16 cellular contexts compared by ENCODE assay signal in the genomic region with DNA sequence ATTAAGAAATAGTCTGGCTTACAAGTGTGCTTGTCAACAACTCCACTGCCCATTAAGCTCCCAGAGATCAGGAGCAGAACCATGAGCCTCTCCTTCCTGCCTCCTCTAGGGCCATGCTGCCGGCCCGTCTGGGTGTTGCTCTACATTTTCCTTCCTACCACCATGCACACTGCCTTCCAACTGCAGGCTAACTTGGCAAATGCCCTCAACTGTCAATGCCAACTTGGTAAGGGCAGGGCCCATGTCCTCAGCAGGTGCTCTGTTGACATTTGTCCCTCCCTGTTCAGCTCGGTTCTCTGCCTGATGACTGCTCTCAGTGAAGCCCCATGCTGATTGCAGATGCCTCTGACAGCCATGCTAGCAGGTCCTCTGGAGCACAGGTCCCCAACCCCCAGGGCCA.
DNase-seq lines count a peak whose midpoint lies in the region; ATAC-seq and TF ChIP-seq lines count a peak whose summit lies in the region.
"Had no signal": no experiment of that assay in that cellular context is flagged by ENCODE, and none has a peak within 500 bp of the region (broad histone marks: within the 10 kb centered on the region; RNA-seq: fewer than 3 reads in every experiment).

No MANE protein-coding gene starts in this region.

- intact Hi-C loops in heart right ventricle (cut with DNase I) (no loop called here), right cardiac atrium (cut with DNase I) (no loop called here)

- H3K4me1 ChIP-seq in SK-N-SH (ENCODE audit: control insufficient read depth in 1 of 2, insufficient read depth in 2 of 2, low read depth in 1 of 2, low read length in 1 of 2), result peaks cover 9 to 90% of the 10 kb centered on the region in 2 experiments; a peak in 2 of 4 replicates
- no peaks in the 10 kb centered on the region for H3K4me1 ChIP-seq in heart right ventricle
- no peaks in the 10 kb centered on the region for H3K4me1 ChIP-seq in right cardiac atrium (ENCODE audit: control insufficient read depth, insufficient read depth, low read length)
- peaks cover 0 to 3% of the 10 kb centered on the region in 2 donors for H3K4me1 ChIP-seq in neuronal stem cell (ENCODE audit: control insufficient read depth in 2 of 2, insufficient read depth in 1 of 2, low read depth in 1 of 2, low read length in 2 of 2)
- H3K4me1 ChIP-seq: BLaER1 had no signal

- H3K9ac ChIP-seq in SK-N-SH (no peak overlapping the region), neuronal stem cell (ENCODE audit: low read depth, low read length, poor library complexity) (no peak overlapping the region)
- H3K9ac ChIP-seq: BLaER1 had no signal

- H3K4me3 ChIP-seq in SK-N-SH (ENCODE audit: low read depth in 2 of 2, low read length in 1 of 2), result no peak overlapping the region
- no peak overlapping the region for H3K4me3 ChIP-seq in heart right ventricle
- H3K4me3 ChIP-seq in right cardiac atrium (ENCODE audit: low read length), result no peak overlapping the region
- peak overlapping the region in 1 of 2 donors; percentile 6 for H3K4me3 ChIP-seq in neuronal stem cell (ENCODE audit: low read length in 2 of 2)
- H3K4me3 ChIP-seq: BLaER1, GM12878 had no signal

- no peak overlapping the region for H3K4me3 Mint-ChIP-seq in T-helper 2 cell treated with Interferon-gamma antibody and Interleukin-4, amounts not matched to agents 5 μg/mL and 100 μg/mL, for 36 hours
- H3K4me3 Mint-ChIP-seq: CD14-positive monocyte; CD4-positive, alpha-beta memory T cell; H9 had no signal

- no peak overlapping the region for H2BK15ac ChIP-seq in neuronal stem cell (ENCODE audit: low read length)

- H3F3A ChIP-seq in SK-N-SH (replicated peaks; ENCODE audit: insufficient read depth), result no peaks in the 10 kb centered on the region

- no peaks in the 10 kb centered on the region for H3K27me3 Mint-ChIP-seq in T-helper 2 cell treated with Interferon-gamma antibody and Interleukin-4, amounts not matched to agents 5 μg/mL and 100 μg/mL, for 36 hours (ENCODE audit: low read depth)

- H4K91ac ChIP-seq in neuronal stem cell (ENCODE audit: low read depth, low read length, poor library complexity), result no peak overlapping the region

- no peak for TF ChIP-seq EP300 in SK-N-SH (IDR thresholded peaks at IDR 0.05; ENCODE audit: borderline replicate concordance in 1 of 2, low read depth in 1 of 2, low read length in 1 of 2)

- ATAC-seq in SK-N-SH treated with all-trans-retinoic acid at 6 μM for 48 hours, result no peak
- ATAC-seq in heart right ventricle, result peak in 6 of 8 donors; percentile 33 to 80 (median 56)
- ATAC-seq in right cardiac atrium, result no peak
- ATAC-seq: GM12878 had no signal

- H3K9me2 ChIP-seq in SK-N-SH, result no peaks in the 10 kb centered on the region

- H3K27me3 ChIP-seq in SK-N-SH (ENCODE audit: insufficient read depth) (peaks cover 28% of the 10 kb centered on the region; the same call in 1 of the 2 replicates), heart right ventricle (peaks cover 0 to 7% (median 0%) of the 10 kb centered on the region in 7 donors), right cardiac atrium (ENCODE audit: control insufficient read depth, insufficient read depth) (no peaks in the 10 kb centered on the region), neuronal stem cell (ENCODE audit: control insufficient read depth in 3 of 3, insufficient read depth in 3 of 3, low read depth in 1 of 3, low read length in 3 of 3) (no peaks in the 10 kb centered on the region)
- H3K27me3 ChIP-seq: BLaER1 had no signal

- H3K27ac ChIP-seq in SK-N-SH (ENCODE audit: low read depth in 2 of 2, low read length in 1 of 2) (peak overlapping the region in 1 of 2 experiments; percentile 100; a peak in 2 of 4 replicates), heart right ventricle (no peak overlapping the region), right cardiac atrium (ENCODE audit: low read length) (no peak overlapping the region), neuronal stem cell (replicated peaks; ENCODE audit: low read length) (no peak overlapping the region)
- H3K27ac ChIP-seq: BLaER1 had no signal

- H3K9me3 Mint-ChIP-seq in T-helper 2 cell treated with Interferon-gamma antibody and Interleukin-4, amounts not matched to agents 5 μg/mL and 100 μg/mL, for 36 hours, result no peaks in the 10 kb centered on the region
- H3K9me3 Mint-ChIP-seq: CD4-positive, alpha-beta memory T cell; H9 had no signal

- no peaks in the 10 kb centered on the region for H3K4me1 Mint-ChIP-seq in T-helper 2 cell treated with Interferon-gamma antibody and Interleukin-4, amounts not matched to agents 5 μg/mL and 100 μg/mL, for 36 hours (ENCODE audit: low read depth)
- H3K4me1 Mint-ChIP-seq: CD14-positive monocyte; CD4-positive, alpha-beta memory T cell had no signal

- no peak overlapping the region for H3K14ac ChIP-seq in neuronal stem cell (ENCODE audit: low read length)

- no peak overlapping the region for H3K27ac Mint-ChIP-seq in T-helper 2 cell treated with Interferon-gamma antibody and Interleukin-4, amounts not matched to agents 5 μg/mL and 100 μg/mL, for 36 hours
- H3K27ac Mint-ChIP-seq: CD14-positive monocyte; CD4-positive, alpha-beta memory T cell had no signal

- H2BK5ac ChIP-seq in neuronal stem cell (ENCODE audit: low read length), result no peak overlapping the region

- H2BK12ac ChIP-seq in neuronal stem cell (ENCODE audit: low read length), result no peak overlapping the region

- H2AK5ac ChIP-seq in neuronal stem cell (ENCODE audit: low read depth, low read length), result no peak overlapping the region

- no peaks in the 10 kb centered on the region for H3K79me1 ChIP-seq in neuronal stem cell (ENCODE audit: low read depth, low read length)

- peak overlapping the region; percentile 33 for H3K18ac ChIP-seq in neuronal stem cell (ENCODE audit: low read length)

- H3K4ac ChIP-seq in neuronal stem cell (ENCODE audit: low read length), result no peak overlapping the region

- POLR2A ChIA-PET in SK-N-SH (lab: Yijun Ruan, JAX), result interaction anchor here (0.8 to 1.5 kb wide), 3 partner anchors 34 to 345 kb away, joined by 3 read pairs; a partner anchor contains a TSS

- no peak for TF ChIP-seq CTCF in SK-N-SH (IDR thresholded peaks at IDR 0.05)
- no peak for TF ChIP-seq CTCF in heart right ventricle (IDR thresholded peaks at IDR 0.05)

- H3K79me2 ChIP-seq in SK-N-SH (ENCODE audit: insufficient read depth), result no peaks in the 10 kb centered on the region

- 47% methylated on average over 3 of the region's 3 CpGs for WGBS in SK-N-SH (ENCODE audit: low lambda C conversion rate)
- WGBS in heart right ventricle, 2 donors, result 15 to 39% methylated on average over 3 of the region's 3 CpGs
- WGBS in right cardiac atrium, result 46% methylated on average over 3 of the region's 3 CpGs
- WGBS in neuronal stem cell (ENCODE audit: extremely low coverage in 2 of 2, insufficient read length in 2 of 2, insufficient replicate concordance in 1 of 2), 2 donors, result no CpG with 5 or more reads among the region's 3 CpGs

- H3K23ac ChIP-seq in neuronal stem cell (ENCODE audit: low read depth, low read length, poor library complexity), result no peak overlapping the region

- CTCF ChIA-PET in SK-N-SH (lab: Yijun Ruan, JAX), result interaction anchor here (0.6 to 2.8 kb wide), 9 partner anchors 14 to 620 kb away, joined by 3 to 14 read pairs (median 4); no protein-coding TSS in a partner anchor

- DNase-seq in SK-N-SH (no peak), heart right ventricle (no peak), right cardiac atrium (no peak), NCI-H69 (lab: John Stamatoyannopoulos, UW) (peak; percentile 28), neuronal stem cell (ENCODE audit: low spot score) (no peak), NCI-H1105 treated with DMSO at 0.1 percent for 48 hours (lab: John Stamatoyannopoulos, UW) (no peak)
- no peak for DNase-seq in T-helper 2 cell treated with Interferon-gamma antibody and Interleukin-4, amounts not matched to agents 5 μg/mL and 100 μg/mL, for 36 hours (ENCODE audit: low spot score)
- DNase-seq: 8988T; CD4-positive, alpha-beta memory T cell; DMS153; DMS79; H9 had no signal

- no peak overlapping the region for H2BK120ac ChIP-seq in neuronal stem cell (ENCODE audit: low read depth, low read length)

- no peaks in the 10 kb centered on the region for H3K36me3 Mint-ChIP-seq in T-helper 2 cell treated with Interferon-gamma antibody and Interleukin-4, amounts not matched to agents 5 μg/mL and 100 μg/mL, for 36 hours (ENCODE audit: low read depth)
- H3K36me3 Mint-ChIP-seq: CD14-positive monocyte; CD4-positive, alpha-beta memory T cell had no signal

- peak overlapping the region; percentile 87 for H4K8ac ChIP-seq in neuronal stem cell (ENCODE audit: low read depth, low read length)

- H2AFZ ChIP-seq in SK-N-SH (ENCODE audit: low read depth), result no peak overlapping the region
- H2AFZ ChIP-seq in neuronal stem cell (ENCODE audit: low read length), result no peak overlapping the region

- no peaks in the 10 kb centered on the region for H4K20me1 ChIP-seq in SK-N-SH (ENCODE audit: insufficient read depth)
- H4K20me1 ChIP-seq: BLaER1 had no signal

- H3K4me2 ChIP-seq in SK-N-SH (no peak overlapping the region), neuronal stem cell (ENCODE audit: insufficient read depth, low read length, poor library complexity, severe bottlenecking) (no peak overlapping the region)
- H3K4me2 ChIP-seq: BLaER1 had no signal

- H3K36me3 ChIP-seq in SK-N-SH (replicated peaks in 1 of 2; ENCODE audit: control insufficient read depth in 1 of 2, insufficient read depth in 2 of 2, low read length in 1 of 2), result peaks cover 0 to 3% of the 10 kb centered on the region in 2 experiments
- no peaks in the 10 kb centered on the region for H3K36me3 ChIP-seq in heart right ventricle
- no peaks in the 10 kb centered on the region for H3K36me3 ChIP-seq in neuronal stem cell (replicated peaks in 1 of 2; ENCODE audit: control insufficient read depth in 2 of 2, insufficient read depth in 2 of 2, low read length in 2 of 2)
- H3K36me3 ChIP-seq: BLaER1 had no signal

- H3K9me3 ChIP-seq in SK-N-SH (no peaks in the 10 kb centered on the region), heart right ventricle (no peaks in the 10 kb centered on the region), right cardiac atrium (ENCODE audit: control insufficient read depth, low read length) (no peaks in the 10 kb centered on the region), neuronal stem cell (replicated peaks in 1 of 2; ENCODE audit: control insufficient read depth in 2 of 2, insufficient read depth in 1 of 2, low read depth in 1 of 2, low read length in 2 of 2) (no peaks in the 10 kb centered on the region)
- H3K9me3 ChIP-seq: BLaER1 had no signal

- peak; percentile 0; the same call in 1 of the 2 replicates for TF ChIP-seq RAD21 in SK-N-SH (IDR thresholded peaks at IDR 0.05; ENCODE audit: low read length)

TF ChIP-seq in SK-N-SH, 30 proteins besides CTCF, POLR2A, EP300 and RAD21 (continues in another document):
- TF ChIP-seq TCF12 (IDR thresholded peaks at IDR 0.05), result no peak
- TF ChIP-seq, protein P1, sequence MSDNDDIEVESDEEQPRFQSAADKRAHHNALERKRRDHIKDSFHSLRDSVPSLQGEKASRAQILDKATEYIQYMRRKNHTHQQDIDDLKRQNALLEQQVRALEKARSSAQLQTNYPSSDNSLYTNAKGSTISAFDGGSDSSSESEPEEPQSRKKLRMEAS (IDR thresholded peaks at IDR 0.05; ENCODE audit: low read depth), result no peak

Comparison
In these comparisons a context has a peak if more than half of its experiments do, and no peak if none do; other contexts are left out.
1. ATAC-seq: peak in heart right ventricle (6 of 8); none in SK-N-SH treated with all-trans-retinoic acid at 6 μM for 48 hours (single experiment) and right cardiac atrium (0 of 2).